8 cellular contexts compared by ENCODE assay signal in genomic region chr15:80778964-80779657, GRCh38. TPM values are rescaled to one million over a fixed set of nuclear protein-coding genes. Genes with fewer than 3 reads are reported as not detected.
DNase-seq lines count a peak whose midpoint lies in the region; ATAC-seq lines count a peak whose summit lies in the region.

Gene CEMIP, plus strand, starts transcription at chr15:80779370. Its CDS starts 94,510 bp downstream, at chr15:80873880.

- H3K27me3 ChIP-seq in HUES6 (ENCODE audit: control insufficient read depth, insufficient read depth, low read length): peaks cover 55% of the 10 kb centered on the region

- H3K9me3 ChIP-seq in HUES6 (ENCODE audit: control insufficient read depth, insufficient read depth, low read depth, low read length): no peaks in the 10 kb centered on the region

- H3K36me3 ChIP-seq in HUES6 (ENCODE audit: control insufficient read depth, insufficient read depth, low read length): no peaks in the 10 kb centered on the region

- no peak within 1 kb of the TSS for H3K27ac ChIP-seq in HUES6 (ENCODE audit: low read depth, low read length)

- no peak for ATAC-seq in HG02678 (IDR thresholded peaks at IDR 0.05; ENCODE audit: unreplicated experiment)
- ATAC-seq in HG03571 (IDR thresholded peaks at IDR 0.05; ENCODE audit: unreplicated experiment): no peak

- DNase-seq in DMS 273 treated with DMSO at 0.1 percent for 48 hours (lab: John Stamatoyannopoulos, UW) (peak; percentile 21), RKO (ENCODE audit: low spot score) (peak; percentile 65), astrocyte of the hippocampus (ENCODE audit: low read depth, low spot score) (peak; percentile 95), hepatic stellate cell (ENCODE audit: low spot score) (peak; percentile 80), pulmonary artery endothelial cell (ENCODE audit: low read depth, low spot score) (peak; percentile 22)

- peak within 1 kb of the TSS; percentile 59 for H3K4me3 ChIP-seq in HUES6 (ENCODE audit: low read depth, low read length)

- H3K4me1 ChIP-seq in HUES6 (ENCODE audit: control insufficient read depth, insufficient read depth, low read length): peaks cover 10% of the 10 kb centered on the region

- no peak within 1 kb of the TSS for H3K9ac ChIP-seq in HUES6 (ENCODE audit: low read length)

RNA-seq across cellular contexts. Expression of gene CEMIP, which starts in this region (rescaled TPM):
- 0.11 and 0.13 TPM in 2 replicates for total RNA-seq in pulmonary artery endothelial cell

Comparison
In these comparisons a context has a peak if more than half of its experiments do, and no peak if none do; other contexts are left out.
1. Peak in DNase-seq in pulmonary artery endothelial cell; RNA of the gene not detected or under 1 TPM.
2. DNase-seq: peak in every context shown above with its lines; median percentile 95 in astrocyte of the hippocampus; 80 in hepatic stellate cell; 65 in RKO; 22 in pulmonary artery endothelial cell; 21 in DMS 273 treated with DMSO at 0.1 percent for 48 hours.